ENCODE assay signal across 27 cellular contexts in the genomic region with DNA sequence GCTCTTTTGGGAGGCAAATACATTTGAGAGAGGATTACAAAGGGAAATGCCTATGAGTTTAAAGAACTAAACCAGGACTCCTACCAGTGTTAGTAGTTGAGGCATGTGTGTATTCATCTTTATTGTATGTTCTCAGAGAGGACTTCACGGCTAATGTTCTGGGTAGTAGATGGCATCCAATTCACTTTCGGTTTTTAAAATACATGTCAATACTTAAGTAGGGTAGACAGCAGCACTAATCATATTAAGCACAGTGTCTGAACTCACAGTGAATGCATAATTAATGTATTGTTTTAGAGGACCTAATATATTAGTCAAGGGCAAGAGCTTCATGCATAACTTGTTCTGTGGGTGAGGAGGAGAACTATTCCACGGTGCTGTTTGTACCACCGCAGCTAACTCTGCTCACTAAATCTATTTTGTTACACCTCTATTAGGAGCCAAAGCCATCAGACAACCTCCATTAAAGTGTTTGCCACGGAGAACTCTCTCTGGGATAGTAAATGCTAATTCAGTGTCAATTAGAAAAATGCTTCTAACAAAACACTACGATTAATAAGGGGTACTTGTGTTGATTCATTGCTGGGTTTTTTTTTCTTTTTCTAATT.
DNase-seq lines count a peak whose midpoint lies in the region; ATAC-seq lines count a peak whose summit lies in the region.
"Had no signal": no experiment of that assay in that cellular context is flagged by ENCODE, and none has a peak within 500 bp of the region (broad histone marks: within the 10 kb centered on the region; RNA-seq: fewer than 3 reads in every experiment).

No MANE protein-coding gene starts in this region.

- H3K27me3 Mint-ChIP-seq in effector memory CD8-positive, alpha-beta T cell = no peaks in the 10 kb centered on the region
- H3K27me3 Mint-ChIP-seq: activated naive CD8-positive, alpha-beta T cell treated with anti-CD3 and anti-CD28 coated beads, Interleukin-2, amount 50 U/mL, for 24 hours had no signal

- H3K4me1 Mint-ChIP-seq in effector memory CD8-positive, alpha-beta T cell (ENCODE audit: low read depth in 2 of 2) = peaks cover 10 to 22% of the 10 kb centered on the region in 2 donors

- no peak overlapping the region for H3K27ac Mint-ChIP-seq in effector memory CD8-positive, alpha-beta T cell
- H3K27ac Mint-ChIP-seq: activated naive CD8-positive, alpha-beta T cell treated with anti-CD3 and anti-CD28 coated beads, Interleukin-2, amount 50 U/mL, for 24 hours; WTC11 had no signal

- H3K9me3 Mint-ChIP-seq in effector memory CD8-positive, alpha-beta T cell = no peaks in the 10 kb centered on the region
- H3K9me3 Mint-ChIP-seq: CD8-positive, alpha-beta memory T cell; neural crest cell; WTC11 had no signal

- no peak for ATAC-seq in effector memory CD8-positive, alpha-beta T cell (replicated peaks)
- no peak for ATAC-seq in HG03025 (IDR thresholded peaks at IDR 0.05; ENCODE audit: low FRiP score, unreplicated experiment)
- ATAC-seq: activated naive CD8-positive, alpha-beta T cell treated with anti-CD3 and anti-CD28 coated beads, Interleukin-2, amount 50 U/mL, for 24 hours; heart left ventricle; WTC11 had no signal

- H3K4me3 ChIP-seq in skeletal muscle cell (ENCODE audit: low read depth, low read length) = peak overlapping the region; percentile 10
- H3K4me3 ChIP-seq: coronary artery, HAP-1, heart left ventricle, skin epidermis had no signal

- no peaks in the 10 kb centered on the region for H3K36me3 Mint-ChIP-seq in effector memory CD8-positive, alpha-beta T cell (ENCODE audit: insufficient read depth)
- H3K36me3 Mint-ChIP-seq: WTC11 had no signal

- H3K4me3 Mint-ChIP-seq in effector memory CD8-positive, alpha-beta T cell = no peak overlapping the region
- H3K4me3 Mint-ChIP-seq: activated naive CD8-positive, alpha-beta T cell treated with anti-CD3 and anti-CD28 coated beads, Interleukin-2, amount 50 U/mL, for 24 hours; neural crest cell; WTC11 had no signal

- DNase-seq in NCI-H2107 treated with DMSO at 0.1 percent for 48 hours (lab: John Stamatoyannopoulos, UW; ENCODE audit: unreplicated experiment) (peak; percentile 53), NCI-H2107 (lab: John Stamatoyannopoulos, UW) (no peak), astrocyte of the hippocampus (ENCODE audit: low read depth, low spot score) (peak; percentile 28), kidney tubule cell (ENCODE audit: low spot score) (peak; percentile 2), skeletal muscle cell (ENCODE audit: low read depth) (no peak), NCI-H774 (lab: John Stamatoyannopoulos, UW) (no peak)
- DNase-seq in effector memory CD8-positive, alpha-beta T cell = no peak
- DNase-seq: activated gamma-delta T cell treated with Interleukin-2 at 50 U/mL for 16 hours; activated naive CD8-positive, alpha-beta T cell treated with anti-CD3 and anti-CD28 coated beads, Interleukin-2, amount 50 U/mL, for 24 hours; activated T-cell treated with anti-CD3 and anti-CD28 coated beads, Interleukin-2, amount 50 U/mL, for 1 hour; CD8-positive, alpha-beta memory T cell; heart left ventricle; Karpas-422; NCI-H1694; NCI-H345; NCI-H748 treated with DMSO at 0.1 percent for 48 hours; posterior cingulate gyrus; SHP77; stimulated activated CD4-positive, alpha-beta T cell treated with anti-CD3 and anti-CD28 coated beads, Interleukin-2, amount 100 ng/mL, for 24 hours; substantia nigra; T1000 had no signal

Comparison
In these comparisons a context has a peak if more than half of its experiments do, and no peak if none do; other contexts are left out.
1. DNase-seq: peak in NCI-H2107 treated with DMSO at 0.1 percent for 48 hours (single experiment), astrocyte of the hippocampus (single experiment) and kidney tubule cell (single experiment); none in NCI-H2107 (single experiment), skeletal muscle cell (single experiment), NCI-H774 (single experiment) and effector memory CD8-positive, alpha-beta T cell (0 of 3).